ENCODE assay signal across 9 cellular contexts in the genomic region with DNA sequence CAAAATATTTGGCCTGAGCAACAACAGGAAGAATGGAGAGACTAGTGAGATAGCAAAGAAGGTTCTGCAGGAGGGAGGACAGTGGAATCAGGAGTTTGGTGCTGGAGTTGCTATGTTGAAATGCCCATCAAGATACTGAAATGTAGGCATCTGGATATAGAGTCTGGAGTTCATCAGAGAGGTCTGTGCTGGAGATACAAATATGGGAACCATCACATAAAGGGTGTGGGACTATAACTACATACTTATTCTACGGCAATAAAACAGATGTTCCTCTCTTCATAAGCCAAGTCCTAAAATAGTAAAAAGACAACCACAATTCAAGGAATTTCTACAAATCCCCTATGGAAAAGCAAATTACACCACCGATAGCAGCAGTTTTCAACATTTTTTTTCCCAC. TPM values are rescaled to one million over a fixed set of nuclear protein-coding genes. Genes with fewer than 3 reads are reported as not detected.
DNase-seq lines count a peak whose midpoint lies in the region; ATAC-seq and TF ChIP-seq lines count a peak whose summit lies in the region.
"Had no signal": no experiment of that assay in that cellular context is flagged by ENCODE, and none has a peak within 500 bp of the region (broad histone marks: within the 10 kb centered on the region; RNA-seq: fewer than 3 reads in every experiment).

No MANE protein-coding gene starts in this region.

- TF ChIP-seq CTCF in heart right ventricle (IDR thresholded peaks at IDR 0.05) (no peak), right atrium auricular region (IDR thresholded peaks at IDR 0.05) (no peak), type B pancreatic cell (conservative IDR thresholded peaks at IDR 0.05) (no peak)

- H3K36me3 Mint-ChIP-seq in activated T-helper 17 cell treated with anti-CD3 and anti-CD28 coated beads, Interleukin-2, amount 50 U/mL, for 72 hours (ENCODE audit: low read depth), result peaks cover 23% of the 10 kb centered on the region
- H3K36me3 Mint-ChIP-seq in type B pancreatic cell, result no peaks in the 10 kb centered on the region

- no peaks in the 10 kb centered on the region for H3K9me3 ChIP-seq in heart right ventricle
- H3K9me3 ChIP-seq in right atrium auricular region, result no peaks in the 10 kb centered on the region
- no peaks in the 10 kb centered on the region for H3K9me3 ChIP-seq in iPS-20b (ENCODE audit: insufficient read depth, low read depth, low read length)

- no peaks in the 10 kb centered on the region for H3K9me3 Mint-ChIP-seq in activated T-helper 17 cell treated with anti-CD3 and anti-CD28 coated beads, Interleukin-2, amount 50 U/mL, for 72 hours
- no peaks in the 10 kb centered on the region for H3K9me3 Mint-ChIP-seq in type B pancreatic cell

- H3K4me1 ChIP-seq in heart right ventricle, result peaks cover 0 to 54% (median 26%) of the 10 kb centered on the region in 9 donors
- H3K4me1 ChIP-seq in right atrium auricular region, result peaks cover 0 to 18% of the 10 kb centered on the region in 2 donors
- H3K4me1 ChIP-seq in iPS-20b (ENCODE audit: insufficient read depth, low read length), result peaks cover 6% of the 10 kb centered on the region; the same call in 1 of the 2 replicates

- peak overlapping the region in 2 of 10 donors; percentile 98 to 99 for H3K27ac ChIP-seq in heart right ventricle
- no peak overlapping the region for H3K27ac ChIP-seq in right atrium auricular region
- H3K27ac ChIP-seq in iPS-20b (ENCODE audit: low read length), result no peak overlapping the region

- peak overlapping the region; percentile 86 for H3K4me3 Mint-ChIP-seq in activated T-helper 17 cell treated with anti-CD3 and anti-CD28 coated beads, Interleukin-2, amount 50 U/mL, for 72 hours
- H3K4me3 Mint-ChIP-seq in type B pancreatic cell, result peak overlapping the region; percentile 94

- H3K4me3 ChIP-seq in heart right ventricle (peak overlapping the region in 7 of 10 donors; percentile 72 to 88 (median 74)), right atrium auricular region (peak overlapping the region in 1 of 2 donors; percentile 75), iPS-20b (ENCODE audit: low read length) (peak overlapping the region; percentile 95)

- peaks cover 20% of the 10 kb centered on the region for H3K4me1 Mint-ChIP-seq in activated T-helper 17 cell treated with anti-CD3 and anti-CD28 coated beads, Interleukin-2, amount 50 U/mL, for 72 hours
- H3K4me1 Mint-ChIP-seq in type B pancreatic cell (ENCODE audit: unreplicated experiment), result peaks cover 22% of the 10 kb centered on the region

- H3K36me3 ChIP-seq in heart right ventricle, result no peaks in the 10 kb centered on the region
- no peaks in the 10 kb centered on the region for H3K36me3 ChIP-seq in right atrium auricular region
- H3K36me3 ChIP-seq in iPS-20b (ENCODE audit: insufficient read depth, low read depth, low read length), result peaks cover 25% of the 10 kb centered on the region; the same call in 1 of the 2 replicates

- ATAC-seq in heart right ventricle (no peak), HG02852 (IDR thresholded peaks at IDR 0.05; ENCODE audit: unreplicated experiment) (no peak)
- ATAC-seq in activated T-helper 17 cell treated with anti-CD3 and anti-CD28 coated beads, Interleukin-2, amount 50 U/mL, for 72 hours (replicated peaks), result no peak

- no peaks in the 10 kb centered on the region for H3K27me3 Mint-ChIP-seq in activated T-helper 17 cell treated with anti-CD3 and anti-CD28 coated beads, Interleukin-2, amount 50 U/mL, for 72 hours
- no peaks in the 10 kb centered on the region for H3K27me3 Mint-ChIP-seq in type B pancreatic cell

- DNase-seq in heart right ventricle, result no peak
- no peak for DNase-seq in right atrium auricular region (ENCODE audit: low spot score)
- DNase-seq in type B pancreatic cell (ENCODE audit: extremely low spot score, unreplicated experiment), result no peak
- DNase-seq in DMS53 (lab: John Stamatoyannopoulos, UW), result no peak
- DNase-seq in kidney glomerular epithelial cell (lab: John Stamatoyannopoulos, UW), result no peak
- DNase-seq: DMS79 treated with DMSO at 0.1 percent for 48 hours had no signal

- intact Hi-C loops in heart right ventricle (cut with DNase I), result loop anchor here in 1 of 10 donors (10.0 kb wide), 1 partner anchor 51 kb away; no protein-coding TSS in a partner anchor

- peak overlapping the region; percentile 93 for H3K9ac ChIP-seq in iPS-20b (ENCODE audit: low read depth, low read length)

- H3K27me3 ChIP-seq in heart right ventricle (peaks cover 0 to 84% (median 0%) of the 10 kb centered on the region in 7 donors), right atrium auricular region (no peaks in the 10 kb centered on the region), iPS-20b (ENCODE audit: insufficient read depth, low read length) (no peaks in the 10 kb centered on the region)

- 7 to 22% methylated on average over 2 of the region's 2 CpGs for WGBS in heart right ventricle, 2 donors

- no peak overlapping the region for H3K27ac Mint-ChIP-seq in activated T-helper 17 cell treated with anti-CD3 and anti-CD28 coated beads, Interleukin-2, amount 50 U/mL, for 72 hours
- H3K27ac Mint-ChIP-seq in type B pancreatic cell, result peak overlapping the region; percentile 50

RNA-seq across cellular contexts. Expression of a gene that starts 1.7 kb away (rescaled TPM):
- total RNA-seq in heart right ventricle (10 to 100 TPM; 23.9 to 44.9 (median 36.1) TPM), right atrium auricular region (10 to 100 TPM; 16.1 to 22.1 TPM), type B pancreatic cell (ENCODE audit: low replicate concordance) (43.5 and 46.2 TPM in 2 replicates)
- 10 to 100 TPM in 1 of 2 donors, 1 to 10 TPM in 1; 7.1 to 10.7 TPM for polyA plus RNA-seq in heart right ventricle
- 10 to 100 TPM; 39.4 to 41.8 TPM for total RNA-seq in activated T-helper 17 cell treated with anti-CD3 and anti-CD28 coated beads, Interleukin-2, amount 50 U/mL, for 72 hours
